ENCODE assay signal across 8 cellular contexts in genomic region chr17:63698886-63699637, GRCh38. TPM values are rescaled to one million over a fixed set of nuclear protein-coding genes. Genes with fewer than 3 reads are reported as not detected.
DNase-seq lines count a peak whose midpoint lies in the region; ATAC-seq, FAIRE-seq and TF ChIP-seq lines count a peak whose summit lies in the region.

No MANE protein-coding gene starts in this region.

- peak overlapping the region; percentile 31 for H4K91ac ChIP-seq in H1 (replicated peaks; ENCODE audit: insufficient read length, low read length)

- no peak overlapping the region for H2BK120ac ChIP-seq in H1 (replicated peaks; ENCODE audit: low read depth, low read length)

- no peaks in the 10 kb centered on the region; a peak in 1 of 4 replicates for H3K79me2 ChIP-seq in H1 (ENCODE audit: control insufficient read depth in 1 of 2, insufficient read depth in 2 of 2, low read length in 2 of 2)

- intact Hi-C loops in naive thymus-derived CD4-positive, alpha-beta T cell (cut with micrococcal nuclease) = loop anchor here (1.0 to 5.0 kb wide), 9 partner anchors 11 to 272 kb away; partner anchors contain the start of genes MAP3K3 (in 2 of the 2), STRADA (in 2 of the 2), CCDC47 (in 1 of the 2) and DCAF7 (in 1 of the 2)

- H3K79me1 ChIP-seq in H1 (ENCODE audit: low read depth, low read length) = 0 out of 2 replicates have a peak, but pooled peaks cover under 1% of the 10 kb centered on the region

- peaks cover 20 to 69% (median 49%) of the 10 kb centered on the region in 4 donors for H3K4me1 Mint-ChIP-seq in CD4-positive, CD25-positive, alpha-beta regulatory T cell
- peaks cover 63% of the 10 kb centered on the region for H3K4me1 Mint-ChIP-seq in activated CD4-positive, alpha-beta memory T cell treated with anti-CD3 and anti-CD28 coated beads, Interleukin-2, amount 10 ng/mL, durations not matched to agents 7 days and 5 days
- peaks cover 45 to 68% (median 59%) of the 10 kb centered on the region in 7 donors for H3K4me1 Mint-ChIP-seq in naive thymus-derived CD4-positive, alpha-beta T cell

- TF ChIP-seq EP300 in H1 (IDR thresholded peaks at IDR 0.05; ENCODE audit: borderline replicate concordance in 1 of 2, low read depth in 2 of 2, low read length in 2 of 2) = no peak

- H3K27ac ChIP-seq in CD4-positive, CD25-positive, alpha-beta regulatory T cell (ENCODE audit: insufficient read depth, low read length, poor library complexity, severe bottlenecking) = peak overlapping the region; percentile 93
- no peak overlapping the region for H3K27ac ChIP-seq in H1 (ENCODE audit: low read depth, low read length)
- peak overlapping the region; percentile 93 for H3K27ac ChIP-seq in naive thymus-derived CD4-positive, alpha-beta T cell (ENCODE audit: low read depth, low read length)

- DNase-seq in CD4-positive, CD25-positive, alpha-beta regulatory T cell = peak; percentile 82 to 97 (median 95)
- DNase-seq in GM20000 (ENCODE audit: low spot score) (peak; percentile 89), NAMALWA (ENCODE audit: low spot score) (peak; percentile 95), H1 (ENCODE audit: low read depth in 1 of 2, low spot score in 2 of 2) (peak in 1 of 2 experiments; percentile 68), GOT3 (lab: John Stamatoyannopoulos, UW) (no peak)
- peak; percentile 90 for DNase-seq in activated CD4-positive, alpha-beta memory T cell treated with anti-CD3 and anti-CD28 coated beads, Interleukin-2, amount 10 ng/mL, durations not matched to agents 7 days and 5 days
- DNase-seq in naive thymus-derived CD4-positive, alpha-beta T cell = peak; percentile 70 to 96 (median 94)
- DNase-seq in stimulated activated naive CD4-positive, alpha-beta T cell treated with Interleukin-2 at 50 U/mL for 16 hours (lab: John Stamatoyannopoulos, UW) = peak; percentile 72

- POLR2A ChIA-PET in activated CD4-positive, alpha-beta memory T cell treated with anti-CD3 and anti-CD28 coated beads, Interleukin-2, amount 10 ng/mL, durations not matched to agents 7 days and 5 days (lab: Charles Lee) = interaction anchor here (0.9 to 12.5 kb wide), 31 partner anchors 10 to 807 kb away, joined by 3 to 178 read pairs (median 6); partner anchors contain the start of genes ACE, CCDC47, DCAF7 and DDX42
- POLR2A ChIA-PET in H1 (lab: Charles Lee; ENCODE audit: partially characterized antibody) = interaction anchor here (0.8 to 3.2 kb wide), 11 partner anchors 8 to 288 kb away, joined by 3 to 21 read pairs (median 3); partner anchors contain the start of genes DDX42 and MAP3K3
- POLR2A ChIA-PET in naive thymus-derived CD4-positive, alpha-beta T cell (lab: Charles Lee) = interaction anchor here (0.8 to 9.5 kb wide), 33 partner anchors 9 to 694 kb away, joined by 3 to 810 read pairs (median 9); partner anchors contain the start of genes CCDC47, CYB561, DDX42 and FTSJ3

- H2BK15ac ChIP-seq in H1 (ENCODE audit: low read length) = peak overlapping the region; percentile 31; the same call in 1 of the 2 replicates

- no peaks in the 10 kb centered on the region for H3K9me3 ChIP-seq in CD4-positive, CD25-positive, alpha-beta regulatory T cell (ENCODE audit: control insufficient read depth in 2 of 2, low read length in 2 of 2)
- no peaks in the 10 kb centered on the region for H3K9me3 ChIP-seq in H1 (ENCODE audit: insufficient read depth in 2 of 2, low read depth in 1 of 2, low read length in 1 of 2)
- H3K9me3 ChIP-seq in naive thymus-derived CD4-positive, alpha-beta T cell (ENCODE audit: control insufficient read depth in 2 of 3, low read length in 3 of 3) = no peaks in the 10 kb centered on the region

- H3K4me3 ChIP-seq in CD4-positive, CD25-positive, alpha-beta regulatory T cell (ENCODE audit: low read depth, low read length) = peak overlapping the region; percentile 77
- H3K4me3 ChIP-seq in H1 (ENCODE audit: extremely low read depth in 1 of 4, insufficient read depth in 2 of 4, low read depth in 3 of 4, low read length in 4 of 4) = peak overlapping the region; percentile 57 to 83 (median 64)
- H3K4me3 ChIP-seq in naive thymus-derived CD4-positive, alpha-beta T cell (ENCODE audit: low read length) = peak overlapping the region; percentile 81

- peaks cover 39% of the 10 kb centered on the region for H3K36me3 Mint-ChIP-seq in CD4-positive, CD25-positive, alpha-beta regulatory T cell
- H3K36me3 Mint-ChIP-seq in activated CD4-positive, alpha-beta memory T cell treated with anti-CD3 and anti-CD28 coated beads, Interleukin-2, amount 10 ng/mL, durations not matched to agents 7 days and 5 days (ENCODE audit: low read depth) = peaks cover 63% of the 10 kb centered on the region
- peaks cover 3 to 50% (median 22%) of the 10 kb centered on the region in 5 donors for H3K36me3 Mint-ChIP-seq in naive thymus-derived CD4-positive, alpha-beta T cell

- H3K27me3 ChIP-seq in CD4-positive, CD25-positive, alpha-beta regulatory T cell (ENCODE audit: control insufficient read depth, insufficient read depth, low read length) = no peaks in the 10 kb centered on the region
- peaks cover 0 to 5% (median 0%) of the 10 kb centered on the region in 4 experiments; a peak in 3 of 7 replicates for H3K27me3 ChIP-seq in H1 (replicated peaks in 1 of 4; ENCODE audit: control insufficient read depth in 3 of 4, extremely low read depth in 1 of 4, insufficient read depth in 3 of 4, low read length in 3 of 4)
- H3K27me3 ChIP-seq in naive thymus-derived CD4-positive, alpha-beta T cell (ENCODE audit: control insufficient read depth in 2 of 2, insufficient read depth in 2 of 2, low read length in 2 of 2) = no peaks in the 10 kb centered on the region

- H3K56ac ChIP-seq in H1 (replicated peaks; ENCODE audit: insufficient read length, low read depth, low read length) = no peak overlapping the region

- peaks cover 21% of the 10 kb centered on the region for H3K36me3 ChIP-seq in CD4-positive, CD25-positive, alpha-beta regulatory T cell (ENCODE audit: control insufficient read depth, insufficient read depth, low read length)
- H3K36me3 ChIP-seq in H1 (ENCODE audit: control insufficient read depth in 2 of 4, insufficient read depth in 4 of 4, low read length in 3 of 4) = peaks cover 0 to 12% (median under 1%) of the 10 kb centered on the region in 4 experiments; a peak in 2 of 8 replicates
- peaks cover 6 to 47% (median 14%) of the 10 kb centered on the region in 3 experiments for H3K36me3 ChIP-seq in naive thymus-derived CD4-positive, alpha-beta T cell (ENCODE audit: control insufficient read depth in 2 of 3, insufficient read depth in 3 of 3, low read length in 3 of 3)

- H3K4me1 ChIP-seq in CD4-positive, CD25-positive, alpha-beta regulatory T cell (ENCODE audit: control insufficient read depth, insufficient read depth, low read length, poor library complexity, severe bottlenecking) = peaks cover 79% of the 10 kb centered on the region
- H3K4me1 ChIP-seq in H1 (replicated peaks in 1 of 4; ENCODE audit: control insufficient read depth in 3 of 4, insufficient read depth in 4 of 4, low read length in 3 of 4) = peaks cover 3 to 25% (median 18%) of the 10 kb centered on the region in 4 experiments; a peak in 6 of 7 replicates
- H3K4me1 ChIP-seq in naive thymus-derived CD4-positive, alpha-beta T cell (ENCODE audit: control insufficient read depth in 2 of 2, insufficient read depth in 2 of 2, low read length in 2 of 2) = peaks cover 51 to 57% of the 10 kb centered on the region in 2 donors

- TF ChIP-seq POLR2A in H1 (IDR thresholded peaks at IDR 0.05; ENCODE audit: control extremely low read depth in 1 of 2, low read depth in 2 of 2, low read length in 2 of 2) = 0 out of 3 replicates have a peak, but pooled peaks of 1 of the 2 experiments have one; percentile 9

- H3K4me3 Mint-ChIP-seq in CD4-positive, CD25-positive, alpha-beta regulatory T cell = peak overlapping the region; percentile 97 to 99 (median 98)
- peak overlapping the region; percentile 96 for H3K4me3 Mint-ChIP-seq in activated CD4-positive, alpha-beta memory T cell treated with anti-CD3 and anti-CD28 coated beads, Interleukin-2, amount 10 ng/mL, durations not matched to agents 7 days and 5 days
- H3K4me3 Mint-ChIP-seq in naive thymus-derived CD4-positive, alpha-beta T cell = peak overlapping the region; percentile 83 to 100 (median 98)

- no peak overlapping the region for H4K5ac ChIP-seq in H1 (ENCODE audit: insufficient read length, low read depth, low read length)

- TF ChIP-seq CTCF in GM20000 (IDR thresholded peaks at IDR 0.05; ENCODE audit: extremely low read depth, missing control alignments) (no peak), H1 (IDR thresholded peaks at IDR 0.05; ENCODE audit: control extremely low read depth in 1 of 3, insufficient read depth in 1 of 3, low read depth in 1 of 3, low read length in 3 of 3) (no peak)

- H2AK5ac ChIP-seq in H1 (ENCODE audit: low read depth, low read length) = no peak overlapping the region

- peaks cover 16% of the 10 kb centered on the region; the same call in 1 of the 2 replicates for H3K23me2 ChIP-seq in H1 (ENCODE audit: low read depth, low read length)

- TF ChIP-seq RAD21 in H1 (IDR thresholded peaks at IDR 0.05 in 1 of 2, conservative IDR thresholded peaks at IDR 0.05 in 1 of 2; ENCODE audit: low read depth in 2 of 2, low read length in 2 of 2) = no peak

- peaks cover 18% of the 10 kb centered on the region for H3K27me3 Mint-ChIP-seq in CD4-positive, CD25-positive, alpha-beta regulatory T cell
- no peaks in the 10 kb centered on the region for H3K27me3 Mint-ChIP-seq in activated CD4-positive, alpha-beta memory T cell treated with anti-CD3 and anti-CD28 coated beads, Interleukin-2, amount 10 ng/mL, durations not matched to agents 7 days and 5 days
- H3K27me3 Mint-ChIP-seq in naive thymus-derived CD4-positive, alpha-beta T cell = no peaks in the 10 kb centered on the region

- no peak overlapping the region for H3K4ac ChIP-seq in H1 (replicated peaks; ENCODE audit: insufficient read length, low read depth, low read length)

- no peak overlapping the region for H2BK20ac ChIP-seq in H1 (ENCODE audit: low read length)

- H3K27ac Mint-ChIP-seq in CD4-positive, CD25-positive, alpha-beta regulatory T cell = peak overlapping the region; percentile 92 to 98 (median 92)
- peak overlapping the region; percentile 96 for H3K27ac Mint-ChIP-seq in activated CD4-positive, alpha-beta memory T cell treated with anti-CD3 and anti-CD28 coated beads, Interleukin-2, amount 10 ng/mL, durations not matched to agents 7 days and 5 days
- peak overlapping the region; percentile 89 to 99 (median 95) for H3K27ac Mint-ChIP-seq in naive thymus-derived CD4-positive, alpha-beta T cell

- peak overlapping the region; percentile 76 to 84 for H3K4me2 ChIP-seq in H1 (ENCODE audit: insufficient read depth in 1 of 2, low read depth in 2 of 2, low read length in 2 of 2)

- H4K8ac ChIP-seq in H1 (ENCODE audit: extremely low read depth, insufficient read depth, low read length) = no peak overlapping the region

- ATAC-seq in CD4-positive, CD25-positive, alpha-beta regulatory T cell (ENCODE audit: low read depth in 2 of 2) = peak; percentile 47 to 48
- ATAC-seq in naive thymus-derived CD4-positive, alpha-beta T cell = peak; percentile 64

- H4K20me1 ChIP-seq in H1 (replicated peaks in 1 of 2; ENCODE audit: control insufficient read depth in 1 of 2, insufficient read depth in 2 of 2, low read length in 2 of 2) = peaks cover 7 to 10% of the 10 kb centered on the region in 2 experiments

- CTCF ChIA-PET in activated CD4-positive, alpha-beta memory T cell treated with anti-CD3 and anti-CD28 coated beads, Interleukin-2, amount 10 ng/mL, durations not matched to agents 7 days and 5 days (lab: Charles Lee) = interaction anchor here (0.6 to 5.3 kb wide), 14 partner anchors 8 to 904 kb away, joined by 3 to 65 read pairs (median 4); partner anchors contain the start of genes CCDC47, DDX42 and MAP3K3
- CTCF ChIA-PET in H1 (lab: Charles Lee; ENCODE audit: partially characterized antibody) = interaction anchor here (0.5 to 7.3 kb wide), 23 partner anchors 10 to 803 kb away, joined by 3 to 65 read pairs (median 4); partner anchors contain the start of genes CCDC47 and DDX42
- CTCF ChIA-PET in naive thymus-derived CD4-positive, alpha-beta T cell (lab: Charles Lee) = interaction anchor here (0.8 to 7.8 kb wide), 5 partner anchors 11 to 136 kb away, joined by 3 to 198 read pairs (median 9); partner anchors contain the start of genes CCDC47, DDX42, FTSJ3 and PSMC5

- H3K18ac ChIP-seq in H1 (ENCODE audit: extremely low read depth, low read length) = peak overlapping the region; percentile 15; the same call in 1 of the 2 replicates

- peaks cover 0 to 6% (median 0%) of the 10 kb centered on the region in 7 donors for H3K9me3 Mint-ChIP-seq in CD4-positive, CD25-positive, alpha-beta regulatory T cell
- H3K9me3 Mint-ChIP-seq in activated CD4-positive, alpha-beta memory T cell treated with anti-CD3 and anti-CD28 coated beads, Interleukin-2, amount 10 ng/mL, durations not matched to agents 7 days and 5 days = no peaks in the 10 kb centered on the region
- H3K9me3 Mint-ChIP-seq in naive thymus-derived CD4-positive, alpha-beta T cell = peaks cover 0 to 13% (median 0%) of the 10 kb centered on the region in 11 donors

- H2BK5ac ChIP-seq in H1 (ENCODE audit: low read depth, low read length) = peak overlapping the region; percentile 85; the same call in 1 of the 2 replicates

- no peak overlapping the region for H3K14ac ChIP-seq in H1 (ENCODE audit: insufficient read length)

- H2AFZ ChIP-seq in H1 (ENCODE audit: low read length) = no peak overlapping the region

- no peak for FAIRE-seq in H1 (lab: Jason Lieb, UNC)

- H2BK12ac ChIP-seq in H1 (ENCODE audit: low read depth, low read length) = no peak overlapping the region

- WGBS in H1 (ENCODE audit: extremely low coverage in 1 of 2, insufficient coverage in 1 of 2, insufficient read length in 1 of 2, insufficient replicate concordance in 2 of 2, low coverage in 1 of 2, low lambda C conversion rate in 2 of 2, missing lambda C conversion rate in 1 of 2), 2 experiments = 11% methylated on average over 23 of the region's 45 CpGs; no CpG with 5 or more reads in 1 of the 2 experiments

- peak overlapping the region in 1 of 4 experiments; percentile 35; a peak in 2 of 7 replicates for H3K9ac ChIP-seq in H1 (replicated peaks in 1 of 4; ENCODE audit: extremely low read depth in 1 of 4, low read depth in 3 of 4, low read length in 3 of 4)

- no peak overlapping the region for H3K23ac ChIP-seq in H1 (ENCODE audit: insufficient read length)

RNA-seq across cellular contexts. Expression of gene LIMD2, which starts 0.9 kb away (rescaled TPM):
- 634 TPM for total RNA-seq in CD4-positive, CD25-positive, alpha-beta regulatory T cell
- 100 to 1,000 TPM; 408 to 478 (median 445) TPM for polyA plus RNA-seq in CD4-positive, CD25-positive, alpha-beta regulatory T cell
- total RNA-seq in activated CD4-positive, alpha-beta memory T cell treated with anti-CD3 and anti-CD28 coated beads, Interleukin-2, amount 10 ng/mL, durations not matched to agents 7 days and 5 days = 100 to 1,000 TPM; 394 to 401 TPM
- total RNA-seq in H1 (2021; fragmentation: NEBNext Ultra II Directional; extraction: Animal tissue kit (Norgen Biotek cat#: 25700)) = 77.2 and 78.6 TPM in 2 replicates
- 72.0 and 92.0 TPM in 2 replicates for polyA plus RNA-seq in H1 (2011; rRNA removed)
- 73.5 TPM for polyA plus RNA-seq in H1 (2011; cell fraction: cytosol; rRNA removed)
- polyA plus RNA-seq in H1 (2011; cell fraction: nucleus; rRNA removed) = 230 TPM
- 65.0 to 90.9 TPM (median 81.9 TPM) in 4 replicates for polyA plus RNA-seq in H1 (2012, experiment 1 of 2)
- polyA plus RNA-seq in H1 (2012, experiment 2 of 2) = 60.6 TPM
- polyA plus RNA-seq in H1 (2013, experiment 1 of 2) = 44.6 TPM
- 44.8 TPM for polyA plus RNA-seq in H1 (2013, experiment 2 of 2)
- polyA minus RNA-seq in H1 (2011; rRNA and poly(A)+ RNA removed) = 13.1 and 16.4 TPM in 2 replicates
- 36.4 TPM for polyA minus RNA-seq in H1 (2011; cell fraction: cytosol; rRNA and poly(A)+ RNA removed)
- 51.4 TPM for polyA minus RNA-seq in H1 (2011; cell fraction: nucleus; rRNA and poly(A)+ RNA removed)
- 100 to 1,000 TPM; 575 to 937 (median 595) TPM for total RNA-seq in naive thymus-derived CD4-positive, alpha-beta T cell
- 100 to 1,000 TPM; 542 to 792 TPM for polyA plus RNA-seq in naive thymus-derived CD4-positive, alpha-beta T cell

RNA-seq across cellular contexts. Expression of gene STRADA, which starts 42.5 kb away (rescaled TPM):
- total RNA-seq in CD4-positive, CD25-positive, alpha-beta regulatory T cell = 47.8 TPM
- 10 to 100 TPM; 20.0 to 31.9 (median 22.2) TPM for polyA plus RNA-seq in CD4-positive, CD25-positive, alpha-beta regulatory T cell
- 10 to 100 TPM; 53.1 to 59.4 TPM for total RNA-seq in activated CD4-positive, alpha-beta memory T cell treated with anti-CD3 and anti-CD28 coated beads, Interleukin-2, amount 10 ng/mL, durations not matched to agents 7 days and 5 days
- 27.8 and 35.6 TPM in 2 replicates for total RNA-seq in H1 (2021; fragmentation: NEBNext Ultra II Directional; extraction: Animal tissue kit (Norgen Biotek cat#: 25700))
- polyA plus RNA-seq in H1 (2011; rRNA removed) = 43.3 and 48.7 TPM in 2 replicates
- 33.3 TPM for polyA plus RNA-seq in H1 (2011; cell fraction: cytosol; rRNA removed)
- polyA plus RNA-seq in H1 (2011; cell fraction: nucleus; rRNA removed) = 59.6 TPM
- polyA plus RNA-seq in H1 (2012, experiment 1 of 2) = 33.8 to 42.4 TPM (median 38.8 TPM) in 4 replicates
- polyA plus RNA-seq in H1 (2012, experiment 2 of 2) = 22.4 TPM
- polyA plus RNA-seq in H1 (2013, experiment 1 of 2) = 21.6 TPM
- 20.1 TPM for polyA plus RNA-seq in H1 (2013, experiment 2 of 2)
- 31.8 and 55.9 TPM in 2 replicates for polyA minus RNA-seq in H1 (2011; rRNA and poly(A)+ RNA removed)
- polyA minus RNA-seq in H1 (2011; cell fraction: cytosol; rRNA and poly(A)+ RNA removed) = 14.4 TPM
- 33.4 TPM for polyA minus RNA-seq in H1 (2011; cell fraction: nucleus; rRNA and poly(A)+ RNA removed)
- total RNA-seq in naive thymus-derived CD4-positive, alpha-beta T cell = 10 to 100 TPM; 51.0 to 69.7 (median 54.2) TPM
- 10 to 100 TPM; 19.9 to 24.2 TPM for polyA plus RNA-seq in naive thymus-derived CD4-positive, alpha-beta T cell
